8 cellular contexts compared by ENCODE assay signal in genomic region chr13:46341112-46341711, GRCh38. TPM values are rescaled to one million over a fixed set of nuclear protein-coding genes. Genes with fewer than 3 reads are reported as not detected.
DNase-seq lines count a peak whose midpoint lies in the region; ATAC-seq, FAIRE-seq and TF ChIP-seq lines count a peak whose summit lies in the region.

No MANE protein-coding gene starts in this region.

- no peak for TF ChIP-seq CTCF in left lung (IDR thresholded peaks at IDR 0.05)

- peak; percentile 86 for ATAC-seq in activated CD8-positive, alpha-beta memory T cell treated with anti-CD3 and anti-CD28 coated beads, Interleukin-2, amount 10 ng/mL, durations not matched to agents 7 days and 5 days
- ATAC-seq in HG03045 (IDR thresholded peaks at IDR 0.05; ENCODE audit: unreplicated experiment) (peak; percentile 61), left lung (peak; percentile 64)

- intact Hi-C loops in left lung (cut with DNase I), result no loop called here

- peaks cover 4% of the 10 kb centered on the region for H3K36me3 Mint-ChIP-seq in activated CD8-positive, alpha-beta memory T cell treated with anti-CD3 and anti-CD28 coated beads, Interleukin-2, amount 10 ng/mL, durations not matched to agents 7 days and 5 days
- H3K36me3 Mint-ChIP-seq in T-helper 2 cell treated with Interferon-gamma antibody and Interleukin-4, amounts not matched to agents 5 μg/mL and 100 μg/mL, for 36 hours (ENCODE audit: low read depth), result peaks cover 6% of the 10 kb centered on the region

- no peaks in the 10 kb centered on the region for H3K27me3 Mint-ChIP-seq in activated CD8-positive, alpha-beta memory T cell treated with anti-CD3 and anti-CD28 coated beads, Interleukin-2, amount 10 ng/mL, durations not matched to agents 7 days and 5 days
- no peaks in the 10 kb centered on the region for H3K27me3 Mint-ChIP-seq in T-helper 2 cell treated with Interferon-gamma antibody and Interleukin-4, amounts not matched to agents 5 μg/mL and 100 μg/mL, for 36 hours (ENCODE audit: low read depth)

- peak overlapping the region; percentile 20 to 86 for H3K27ac ChIP-seq in left lung

- H3K27me3 ChIP-seq in left lung, result no peaks in the 10 kb centered on the region

- peaks cover 0 to 47% of the 10 kb centered on the region in 2 donors for H3K4me1 ChIP-seq in left lung

- no peak overlapping the region for H3K4me3 ChIP-seq in left lung

- DNase-seq in activated CD8-positive, alpha-beta memory T cell treated with anti-CD3 and anti-CD28 coated beads, Interleukin-2, amount 10 ng/mL, durations not matched to agents 7 days and 5 days, result peak; percentile 55
- no peak for DNase-seq in activated CD8-positive, alpha-beta memory T cell treated with anti-CD3 and anti-CD28 coated beads for 24 hours
- peak; percentile 75 for DNase-seq in T-helper 2 cell treated with Interferon-gamma antibody and Interleukin-4, amounts not matched to agents 5 μg/mL and 100 μg/mL, for 36 hours (ENCODE audit: low spot score)
- DNase-seq in left lung (no peak), HEK293T (ENCODE audit: extremely low spot score) (no peak), frontal cortex (ENCODE audit: low spot score in 2 of 2) (no peak), GOT3 (lab: John Stamatoyannopoulos, UW) (no peak)

- no peak for FAIRE-seq in frontal cortex (lab: Jason Lieb, UNC)

- CTCF ChIA-PET in activated CD8-positive, alpha-beta memory T cell treated with anti-CD3 and anti-CD28 coated beads, Interleukin-2, amount 10 ng/mL, durations not matched to agents 7 days and 5 days (lab: Charles Lee), result no interaction called here
- CTCF ChIA-PET in HEK293T (lab: Yijun Ruan, JAX), result no interaction called here

- POLR2A ChIA-PET in HEK293T (lab: Yijun Ruan, JAX), result no interaction called here

- peaks cover 2% of the 10 kb centered on the region for H3K9me3 Mint-ChIP-seq in activated CD8-positive, alpha-beta memory T cell treated with anti-CD3 and anti-CD28 coated beads, Interleukin-2, amount 10 ng/mL, durations not matched to agents 7 days and 5 days (ENCODE audit: low read depth)
- peaks cover 9% of the 10 kb centered on the region for H3K9me3 Mint-ChIP-seq in T-helper 2 cell treated with Interferon-gamma antibody and Interleukin-4, amounts not matched to agents 5 μg/mL and 100 μg/mL, for 36 hours

- H3K4me1 Mint-ChIP-seq in activated CD8-positive, alpha-beta memory T cell treated with anti-CD3 and anti-CD28 coated beads, Interleukin-2, amount 10 ng/mL, durations not matched to agents 7 days and 5 days, result peaks cover 28% of the 10 kb centered on the region
- H3K4me1 Mint-ChIP-seq in T-helper 2 cell treated with Interferon-gamma antibody and Interleukin-4, amounts not matched to agents 5 μg/mL and 100 μg/mL, for 36 hours (ENCODE audit: low read depth), result peaks cover 21% of the 10 kb centered on the region

- H3K27ac Mint-ChIP-seq in activated CD8-positive, alpha-beta memory T cell treated with anti-CD3 and anti-CD28 coated beads, Interleukin-2, amount 10 ng/mL, durations not matched to agents 7 days and 5 days, result peak overlapping the region; percentile 60
- H3K27ac Mint-ChIP-seq in T-helper 2 cell treated with Interferon-gamma antibody and Interleukin-4, amounts not matched to agents 5 μg/mL and 100 μg/mL, for 36 hours, result peak overlapping the region; percentile 64

- no peak overlapping the region for H3K4me3 Mint-ChIP-seq in activated CD8-positive, alpha-beta memory T cell treated with anti-CD3 and anti-CD28 coated beads, Interleukin-2, amount 10 ng/mL, durations not matched to agents 7 days and 5 days
- H3K4me3 Mint-ChIP-seq in T-helper 2 cell treated with Interferon-gamma antibody and Interleukin-4, amounts not matched to agents 5 μg/mL and 100 μg/mL, for 36 hours, result peak overlapping the region; percentile 39

- H3K9me3 ChIP-seq in left lung, result no peaks in the 10 kb centered on the region

- H3K36me3 ChIP-seq in left lung, result peaks cover 0 to 21% of the 10 kb centered on the region in 2 donors

TF ChIP-seq in HEK293T, 16 proteins besides CTCF, POLR2A, EP300 and RAD21:
- TF ChIP-seq TARDBP (IDR thresholded peaks at IDR 0.05), result no peak
- no peak for TF ChIP-seq L3MBTL2 (conservative IDR thresholded peaks at IDR 0.05)
- TF ChIP-seq SUZ12 (IDR thresholded peaks at IDR 0.05), result no peak
- TF ChIP-seq FOXM1 (IDR thresholded peaks at IDR 0.05; ENCODE audit: borderline replicate concordance), result no peak
- no peak for TF ChIP-seq SP1 (IDR thresholded peaks at IDR 0.05)
- no peak for TF ChIP-seq ARNT (IDR thresholded peaks at IDR 0.05)
- TF ChIP-seq LEF1 (IDR thresholded peaks at IDR 0.05; ENCODE audit: borderline replicate concordance), result no peak
- no peak for TF ChIP-seq CTBP1 (IDR thresholded peaks at IDR 0.05; ENCODE audit: borderline replicate concordance)
- no peak for TF ChIP-seq FOXA1 (IDR thresholded peaks at IDR 0.05)
- TF ChIP-seq PKNOX1 (IDR thresholded peaks at IDR 0.05), result no peak
- no peak for TF ChIP-seq NFRKB (IDR thresholded peaks at IDR 0.05)
- TF ChIP-seq HDGF (IDR thresholded peaks at IDR 0.05; ENCODE audit: borderline replicate concordance), result no peak
- no peak for TF ChIP-seq ELF4 (IDR thresholded peaks at IDR 0.05)

RNA-seq across cellular contexts. Expression of gene RUBCNL, which starts 45.8 kb away (rescaled TPM):
- not detected for total RNA-seq in activated CD8-positive, alpha-beta memory T cell treated with anti-CD3 and anti-CD28 coated beads, Interleukin-2, amount 10 ng/mL, durations not matched to agents 7 days and 5 days
- total RNA-seq in left lung (1 to 10 TPM; 1.9 to 6.6 TPM), frontal cortex (3.3 TPM)

Comparison
In these comparisons a context has a peak if more than half of its experiments do, and no peak if none do; other contexts are left out.
1. DNase-seq: peak in activated CD8-positive, alpha-beta memory T cell treated with anti-CD3 and anti-CD28 coated beads, Interleukin-2, amount 10 ng/mL, durations not matched to agents 7 days and 5 days (single experiment) and T-helper 2 cell treated with Interferon-gamma antibody and Interleukin-4, amounts not matched to agents 5 μg/mL and 100 μg/mL, for 36 hours (single experiment); none in activated CD8-positive, alpha-beta memory T cell treated with anti-CD3 and anti-CD28 coated beads for 24 hours (single experiment), left lung (0 of 2), HEK293T (single experiment), frontal cortex (0 of 2) and GOT3 (single experiment).
2. Peak in every context shown above with its lines, with median percentiles within 50 percentile points of each other: ATAC-seq.